In genomic region chr5:96876292-96876850, GRCh38 we compare ENCODE assay signal across 8 cellular contexts. TPM values are rescaled to one million over a fixed set of nuclear protein-coding genes. Genes with fewer than 3 reads are reported as not detected.
DNase-seq lines count a peak whose midpoint lies in the region; ATAC-seq and TF ChIP-seq lines count a peak whose summit lies in the region.

Gene ERAP2 (plus strand): TSS chr5:96876500. CDS start chr5:96879686, 3,186 bp downstream.

- no CpG with 5 or more reads among the region's 6 CpGs for WGBS in IMR-90 (ENCODE audit: extremely low coverage in 2 of 2, insufficient read length in 1 of 2), 2 experiments

- H3K4me1 Mint-ChIP-seq in natural killer cell: peaks cover 26 to 44% of the 10 kb centered on the region in 2 donors

- H3K4me3 Mint-ChIP-seq in natural killer cell: peak within 1 kb of the TSS; percentile 98

- no TSS peak for BruUV-seq in IMR-90 (replicated peaks; lab: Mats Ljungman, UMichigan)

- H3K9ac ChIP-seq in IMR-90 (ENCODE audit: low read depth, low read length): peak within 1 kb of the TSS; percentile 84

- in situ Hi-C loops in IMR-90 (cut with MboI; ENCODE audit: low sequenced_read_pairs): no loop called here

- peaks cover 7% of the 10 kb centered on the region for H3K9me1 ChIP-seq in IMR-90 (ENCODE audit: insufficient read depth, low read length)

- no peaks in the 10 kb centered on the region for H4K20me1 ChIP-seq in IMR-90 (ENCODE audit: insufficient read depth, low read length)

- H3K4me3 ChIP-seq in IMR-90 (ENCODE audit: insufficient read depth, low read depth, low read length): peak within 1 kb of the TSS; percentile 79
- peak within 1 kb of the TSS; percentile 58 for H3K4me3 ChIP-seq in epithelial cell of proximal tubule (ENCODE audit: low read depth, low read length)

- peak within 1 kb of the TSS; percentile 73 for H2BK5ac ChIP-seq in IMR-90 (ENCODE audit: low read depth, low read length, poor library complexity, severe bottlenecking)

- no peak within 1 kb of the TSS; the same call in 1 of the 2 replicates for H2AK5ac ChIP-seq in IMR-90 (ENCODE audit: low read depth, low read length)

- dilution Hi-C loops in IMR-90 (cut with HindIII; ENCODE audit: low sequenced_read_pairs, unreplicated experiment): loop anchor here (25.0 kb wide), 1 partner anchor 286 kb away; no protein-coding TSS in a partner anchor

- H2BK20ac ChIP-seq in IMR-90 (ENCODE audit: low read depth, low read length): peak within 1 kb of the TSS; percentile 68

- peaks cover 9% of the 10 kb centered on the region for H3K36me3 Mint-ChIP-seq in natural killer cell

- H3K27ac ChIP-seq in IMR-90 (ENCODE audit: insufficient read depth, low read length): peak within 1 kb of the TSS; percentile 61

- H3K56ac ChIP-seq in IMR-90 (ENCODE audit: extremely low read depth, insufficient read depth, low read length): peak within 1 kb of the TSS; percentile 85

- peak within 1 kb of the TSS; percentile 95 for H3K23ac ChIP-seq in IMR-90 (ENCODE audit: low read depth, low read length)

- H3K9me3 Mint-ChIP-seq in natural killer cell: no peaks in the 10 kb centered on the region

- CTCF ChIA-PET in IMR-90 (lab: Yijun Ruan, JAX): interaction anchor here (0.6 kb wide), 1 partner anchor 14 kb away, joined by 3 read pairs; no protein-coding TSS in a partner anchor

- ATAC-seq in GM21526 (IDR thresholded peaks at IDR 0.05; ENCODE audit: low FRiP score, unreplicated experiment) (peak; percentile 48), IMR-90 (ENCODE audit: low read depth) (peak; percentile 77), natural killer cell (peak; percentile 82 to 85 (median 82))

- peak within 1 kb of the TSS; percentile 95 for H3K4me2 ChIP-seq in IMR-90 (ENCODE audit: low read depth, low read length)

- H4K8ac ChIP-seq in IMR-90 (ENCODE audit: low read depth in 2 of 2, low read length in 2 of 2): peak within 1 kb of the TSS; percentile 94 to 97

- peak within 1 kb of the TSS; percentile 88 for H3K14ac ChIP-seq in IMR-90 (replicated peaks; ENCODE audit: low read depth, low read length)

- H3K4me1 ChIP-seq in IMR-90 (ENCODE audit: control insufficient read depth, insufficient read depth, low read length): peaks cover 4% of the 10 kb centered on the region

- no peak for TF ChIP-seq POLR2A in IMR-90 (IDR thresholded peaks at IDR 0.05; ENCODE audit: low read depth, low read length)

- intact Hi-C loops in IMR-90 (cut with micrococcal nuclease): no loop called here
- intact Hi-C loops in T-helper 2 cell treated with Interferon-gamma antibody and Interleukin-4, amounts not matched to agents 100 ng/mL and 5 ng/mL, for 36 hours (cut with micrococcal nuclease): loop anchor here (1.0 to 5.0 kb wide), 8 partner anchors 10 to 306 kb away; partner anchors contain the start of genes CAST, ERAP1 and RIOK2
- intact Hi-C loops in natural killer cell (cut with micrococcal nuclease): loop anchor here (2.0 to 5.0 kb wide), 2 partner anchors 60 to 69 kb away; partner anchors contain the start of genes ERAP1 and LNPEP

- peak within 1 kb of the TSS; percentile 17 for H2AK9ac ChIP-seq in IMR-90 (replicated peaks; ENCODE audit: low read depth, low read length, poor library complexity)

- peak within 1 kb of the TSS; percentile 74 for H4K91ac ChIP-seq in IMR-90 (ENCODE audit: insufficient read depth, low read depth, low read length)

- H3K27ac Mint-ChIP-seq in natural killer cell: peak within 1 kb of the TSS; percentile 87 to 94

- no peaks in the 10 kb centered on the region for H3K27me3 ChIP-seq in IMR-90 (ENCODE audit: control insufficient read depth, insufficient read depth, low read length)

- H2BK120ac ChIP-seq in IMR-90 (ENCODE audit: low read depth, low read length): peak within 1 kb of the TSS; percentile 95

- no peaks in the 10 kb centered on the region for H3K27me3 Mint-ChIP-seq in natural killer cell (ENCODE audit: low read depth in 2 of 2)

- H3K79me1 ChIP-seq in IMR-90 (ENCODE audit: low read depth in 1 of 2, low read length in 2 of 2): peaks cover 0 to 21% of the 10 kb centered on the region in 2 experiments; a peak in 1 of 4 replicates

- H2AFZ ChIP-seq in IMR-90 (replicated peaks; ENCODE audit: low read length, poor library complexity): peak within 1 kb of the TSS; percentile 85

- peak within 1 kb of the TSS; percentile 99 for H4K5ac ChIP-seq in IMR-90 (ENCODE audit: low read depth, low read length)

- no peaks in the 10 kb centered on the region; the same call in 1 of the 2 replicates for H3K36me3 ChIP-seq in IMR-90 (ENCODE audit: control insufficient read depth, insufficient read depth, low read length)

- H2BK15ac ChIP-seq in IMR-90 (ENCODE audit: low read depth, low read length): peak within 1 kb of the TSS; percentile 82

- H3K9me3 ChIP-seq in IMR-90 (ENCODE audit: control insufficient read depth, insufficient read depth, low read length): no peaks in the 10 kb centered on the region

- TF ChIP-seq RAD21 in IMR-90 (IDR thresholded peaks at IDR 0.05; ENCODE audit: low read length): no peak

- peak within 1 kb of the TSS; percentile 69 for H3K4ac ChIP-seq in IMR-90 (ENCODE audit: low read depth, low read length)

- POLR2A ChIA-PET in IMR-90 (lab: Charles Lee; ENCODE audit: unreplicated experiment): no interaction called here

- peak; percentile 39 for DNase-seq in GM03348 (ENCODE audit: low spot score)
- DNase-seq in IMR-90: peak; percentile 52
- DNase-seq in epithelial cell of proximal tubule (ENCODE audit: low read depth): no peak
- no peak for DNase-seq in natural killer cell
- no peak for DNase-seq in NCI-H226
- DNase-seq in KG1 (lab: John Stamatoyannopoulos, UW): no peak

- H3K18ac ChIP-seq in IMR-90 (ENCODE audit: low read depth, low read length): peak within 1 kb of the TSS; percentile 95

- TF ChIP-seq CTCF in IMR-90 (conservative IDR thresholded peaks at IDR 0.05; ENCODE audit: low read depth, low read length) (no peak), epithelial cell of proximal tubule (conservative IDR thresholded peaks at IDR 0.05; ENCODE audit: low read depth, low read length) (no peak), natural killer cell (IDR thresholded peaks at IDR 0.05) (no peak)

TF ChIP-seq in IMR-90, 13 proteins besides CTCF, POLR2A, EP300 and RAD21:
- TF ChIP-seq RFX5 (IDR thresholded peaks at IDR 0.05; ENCODE audit: low read depth, low read length): no peak
- no peak for TF ChIP-seq NFE2L2 (IDR thresholded peaks at IDR 0.05; ENCODE audit: low read depth, low read length)
- TF ChIP-seq CEBPB (IDR thresholded peaks at IDR 0.05; ENCODE audit: low read depth, low read length): no peak
- TF ChIP-seq MXI1 (IDR thresholded peaks at IDR 0.05; ENCODE audit: borderline replicate concordance, low read depth, low read length): no peak
- TF ChIP-seq, protein P1, sequence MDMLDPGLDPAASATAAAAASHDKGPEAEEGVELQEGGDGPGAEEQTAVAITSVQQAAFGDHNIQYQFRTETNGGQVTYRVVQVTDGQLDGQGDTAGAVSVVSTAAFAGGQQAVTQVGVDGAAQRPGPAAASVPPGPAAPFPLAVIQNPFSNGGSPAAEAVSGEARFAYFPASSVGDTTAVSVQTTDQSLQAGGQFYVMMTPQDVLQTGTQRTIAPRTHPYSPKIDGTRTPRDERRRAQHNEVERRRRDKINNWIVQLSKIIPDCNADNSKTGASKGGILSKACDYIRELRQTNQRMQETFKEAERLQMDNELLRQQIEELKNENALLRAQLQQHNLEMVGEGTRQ (IDR thresholded peaks at IDR 0.05; ENCODE audit: low read depth, low read length): no peak
- TF ChIP-seq, protein P2, sequence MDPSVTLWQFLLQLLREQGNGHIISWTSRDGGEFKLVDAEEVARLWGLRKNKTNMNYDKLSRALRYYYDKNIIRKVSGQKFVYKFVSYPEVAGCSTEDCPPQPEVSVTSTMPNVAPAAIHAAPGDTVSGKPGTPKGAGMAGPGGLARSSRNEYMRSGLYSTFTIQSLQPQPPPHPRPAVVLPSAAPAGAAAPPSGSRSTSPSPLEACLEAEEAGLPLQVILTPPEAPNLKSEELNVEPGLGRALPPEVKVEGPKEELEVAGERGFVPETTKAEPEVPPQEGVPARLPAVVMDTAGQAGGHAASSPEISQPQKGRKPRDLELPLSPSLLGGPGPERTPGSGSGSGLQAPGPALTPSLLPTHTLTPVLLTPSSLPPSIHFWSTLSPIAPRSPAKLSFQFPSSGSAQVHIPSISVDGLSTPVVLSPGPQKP (IDR thresholded peaks at IDR 0.05; ENCODE audit: borderline replicate concordance, low read depth, low read length): no peak
- no peak for TF ChIP-seq CHD1 (IDR thresholded peaks at IDR 0.05; ENCODE audit: low read depth, low read length)
- TF ChIP-seq BHLHE40 (IDR thresholded peaks at IDR 0.05; ENCODE audit: low read depth, low read length): no peak
- no peak for TF ChIP-seq RCOR1 (IDR thresholded peaks at IDR 0.05; ENCODE audit: insufficient replicate concordance, low read length)
- TF ChIP-seq MAFK (IDR thresholded peaks at IDR 0.05; ENCODE audit: low read depth, low read length): no peak
- no peak for TF ChIP-seq SMC3 (IDR thresholded peaks at IDR 0.05; ENCODE audit: low read depth, low read length)
- no peak for TF ChIP-seq FOS (IDR thresholded peaks at IDR 0.05; ENCODE audit: low read depth, low read length)
- TF ChIP-seq MAZ (IDR thresholded peaks at IDR 0.05; ENCODE audit: borderline replicate concordance, low read depth, low read length): no peak

RNA-seq across cellular contexts. Expression of gene ERAP2, which starts in this region (rescaled TPM):
- total RNA-seq in IMR-90 (2012; rRNA removed) (18.3 and 21.3 TPM in 2 replicates), epithelial cell of proximal tubule (28.0 and 45.6 TPM in 2 replicates), natural killer cell (10 to 100 TPM; 41.5 to 81.8 (median 79.2) TPM)
- 10.6 and 11.0 TPM in 2 replicates for polyA plus RNA-seq in IMR-90 (2012; rRNA removed)
- 2.9 and 4.5 TPM in 2 replicates for polyA plus RNA-seq in IMR-90 (2012; cell fraction: cytosol; rRNA removed)
- 1.2 and 8.3 TPM in 2 replicates for polyA plus RNA-seq in IMR-90 (2012; cell fraction: nucleus; rRNA removed; ENCODE audit: low replicate concordance)
- total RNA-seq in T-helper 2 cell treated with Interferon-gamma antibody and Interleukin-4, amounts not matched to agents 100 ng/mL and 5 ng/mL, for 36 hours: 129 and 135 TPM in 2 replicates

Comparison
In these comparisons a context has a peak if more than half of its experiments do, and no peak if none do; other contexts are left out.
1. DNase-seq: peak in GM03348 (single experiment) and IMR-90 (single experiment); none in epithelial cell of proximal tubule (single experiment), natural killer cell (single experiment), NCI-H226 (single experiment) and KG1 (single experiment).
2. Peak in every context shown above with its lines, with median percentiles within 50 percentile points of each other: ATAC-seq.